1 cellular context compared by ENCODE assay signal in genomic region chr1:223228201-223228600, GRCh38.
TF ChIP-seq lines count a peak whose summit lies in the region.

No MANE protein-coding gene starts in this region.

TF ChIP-seq in IMR-90, 13 proteins besides CTCF, POLR2A, EP300 and RAD21:
- TF ChIP-seq MXI1 (IDR thresholded peaks at IDR 0.05; ENCODE audit: borderline replicate concordance, low read depth, low read length) (no peak), BHLHE40 (IDR thresholded peaks at IDR 0.05; ENCODE audit: low read depth, low read length) (no peak), CHD1 (IDR thresholded peaks at IDR 0.05; ENCODE audit: low read depth, low read length) (no peak), FOS (IDR thresholded peaks at IDR 0.05; ENCODE audit: low read depth, low read length) (no peak), RCOR1 (IDR thresholded peaks at IDR 0.05; ENCODE audit: insufficient replicate concordance, low read length) (no peak), NFE2L2 (IDR thresholded peaks at IDR 0.05; ENCODE audit: low read depth, low read length) (no peak), SMC3 (IDR thresholded peaks at IDR 0.05; ENCODE audit: low read depth, low read length) (no peak), RFX5 (IDR thresholded peaks at IDR 0.05; ENCODE audit: low read depth, low read length) (no peak), CEBPB (IDR thresholded peaks at IDR 0.05; ENCODE audit: low read depth, low read length) (no peak), MAFK (IDR thresholded peaks at IDR 0.05; ENCODE audit: low read depth, low read length) (no peak), MAZ (IDR thresholded peaks at IDR 0.05; ENCODE audit: borderline replicate concordance, low read depth, low read length) (no peak)
- TF ChIP-seq, protein P1, sequence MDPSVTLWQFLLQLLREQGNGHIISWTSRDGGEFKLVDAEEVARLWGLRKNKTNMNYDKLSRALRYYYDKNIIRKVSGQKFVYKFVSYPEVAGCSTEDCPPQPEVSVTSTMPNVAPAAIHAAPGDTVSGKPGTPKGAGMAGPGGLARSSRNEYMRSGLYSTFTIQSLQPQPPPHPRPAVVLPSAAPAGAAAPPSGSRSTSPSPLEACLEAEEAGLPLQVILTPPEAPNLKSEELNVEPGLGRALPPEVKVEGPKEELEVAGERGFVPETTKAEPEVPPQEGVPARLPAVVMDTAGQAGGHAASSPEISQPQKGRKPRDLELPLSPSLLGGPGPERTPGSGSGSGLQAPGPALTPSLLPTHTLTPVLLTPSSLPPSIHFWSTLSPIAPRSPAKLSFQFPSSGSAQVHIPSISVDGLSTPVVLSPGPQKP (IDR thresholded peaks at IDR 0.05; ENCODE audit: borderline replicate concordance, low read depth, low read length): no peak
- TF ChIP-seq, protein P2, sequence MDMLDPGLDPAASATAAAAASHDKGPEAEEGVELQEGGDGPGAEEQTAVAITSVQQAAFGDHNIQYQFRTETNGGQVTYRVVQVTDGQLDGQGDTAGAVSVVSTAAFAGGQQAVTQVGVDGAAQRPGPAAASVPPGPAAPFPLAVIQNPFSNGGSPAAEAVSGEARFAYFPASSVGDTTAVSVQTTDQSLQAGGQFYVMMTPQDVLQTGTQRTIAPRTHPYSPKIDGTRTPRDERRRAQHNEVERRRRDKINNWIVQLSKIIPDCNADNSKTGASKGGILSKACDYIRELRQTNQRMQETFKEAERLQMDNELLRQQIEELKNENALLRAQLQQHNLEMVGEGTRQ (IDR thresholded peaks at IDR 0.05; ENCODE audit: low read depth, low read length): no peak
TF ChIP-seq in IMR-90: peak in this region for 0.
